In the genomic region with DNA sequence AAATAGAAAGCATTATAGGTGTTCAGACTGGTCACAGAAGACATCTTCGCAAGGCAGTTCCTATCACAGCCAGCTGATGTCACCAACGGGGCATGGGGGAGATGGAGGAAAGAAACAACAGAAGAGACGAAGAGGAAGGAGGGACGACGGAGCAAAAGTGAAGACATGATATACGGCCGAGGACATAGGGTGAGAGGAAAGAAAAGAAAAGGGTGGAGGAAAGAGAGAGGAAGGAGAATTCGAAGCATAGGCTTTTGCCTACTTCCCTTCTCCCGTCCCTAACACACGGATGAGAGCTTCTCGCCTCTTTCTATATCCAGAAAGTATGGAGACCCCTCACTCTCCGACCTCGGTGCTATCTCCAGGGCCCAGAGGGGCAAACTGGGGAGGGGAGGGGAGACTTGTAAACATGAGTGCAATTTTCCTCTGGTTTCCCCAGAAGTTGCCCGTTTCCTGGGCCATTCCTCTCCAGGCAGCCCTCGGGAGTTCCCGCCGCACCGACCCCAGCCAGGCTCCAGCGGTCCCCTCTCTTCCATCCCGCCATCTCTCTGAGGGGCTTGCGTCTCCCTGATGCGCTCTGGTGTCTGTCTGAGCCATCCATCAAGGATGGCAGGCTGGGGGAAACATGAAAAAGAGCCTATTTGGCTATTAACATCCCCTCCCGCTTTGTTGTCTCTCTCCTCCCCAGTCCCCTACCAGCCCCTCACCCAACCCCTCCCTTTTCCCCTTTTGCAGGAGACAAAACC, we compare ENCODE assay signal across 8 cellular contexts. TPM values are rescaled to one million over a fixed set of nuclear protein-coding genes. Genes with fewer than 3 reads are reported as not detected.
A peak's percentile ranks its signal among the peaks of the same experiment; 100 is the strongest.
DNase-seq lines count a peak whose midpoint lies in the region; ATAC-seq and TF ChIP-seq lines count a peak whose summit lies in the region.

No MANE protein-coding gene starts in this region.

- peak; percentile 73 for TF ChIP-seq CTCF in GM12864 (IDR thresholded peaks at IDR 0.05; ENCODE audit: low read depth, low read length, missing control alignments)
- no peak for TF ChIP-seq CTCF in thoracic aorta (IDR thresholded peaks at IDR 0.05)

- peak overlapping the region; percentile 0 for H3K27ac Mint-ChIP-seq in memory B cell

- peak overlapping the region; percentile 84 for H3K4me3 Mint-ChIP-seq in memory B cell

- DNase-seq in GM12864 (ENCODE audit: low read depth) (no peak), NCI-H1105 treated with DMSO at 0.1 percent for 48 hours (lab: John Stamatoyannopoulos, UW) (peak; percentile 70), T-helper 2 cell (peak in 3 of 5 experiments; percentile 12 to 71 (median 19)), cerebellar cortex (ENCODE audit: low spot score) (peak; percentile 75), memory B cell (ENCODE audit: low spot score in 2 of 2) (peak; percentile 40 to 41), thoracic aorta (ENCODE audit: low spot score) (no peak)

- H3K27ac ChIP-seq in thoracic aorta = no peak overlapping the region

- no peaks in the 10 kb centered on the region for H3K36me3 ChIP-seq in thoracic aorta

- H3K36me3 Mint-ChIP-seq in memory B cell = no peaks in the 10 kb centered on the region

- peak overlapping the region; percentile 27 for H3K4me3 ChIP-seq in GM12864 (ENCODE audit: low read depth, low read length)
- peak overlapping the region; percentile 68 for H3K4me3 ChIP-seq in thoracic aorta

- H3K9me3 Mint-ChIP-seq in memory B cell = no peaks in the 10 kb centered on the region

- no peaks in the 10 kb centered on the region for H3K27me3 ChIP-seq in thoracic aorta (replicated peaks; ENCODE audit: insufficient read depth)

- H3K27me3 Mint-ChIP-seq in memory B cell = peaks cover 12% of the 10 kb centered on the region

- peak; percentile 67 for ATAC-seq in memory B cell (ENCODE audit: low read depth)
- no peak for ATAC-seq in thoracic aorta (ENCODE audit: insufficient number of reproducible peaks, low FRiP score, low read depth)
- no peak for ATAC-seq in GM18517 (IDR thresholded peaks at IDR 0.05; ENCODE audit: unreplicated experiment)
- no peak for ATAC-seq in HG02642 (IDR thresholded peaks at IDR 0.05; ENCODE audit: poor library complexity, unreplicated experiment)

- no peaks in the 10 kb centered on the region for H3K9me3 ChIP-seq in thoracic aorta

- peaks cover 4 to 28% of the 10 kb centered on the region in 2 donors for H3K4me1 ChIP-seq in thoracic aorta (ENCODE audit: control insufficient read depth in 1 of 2, low read depth in 2 of 2)

- peaks cover 6% of the 10 kb centered on the region for H3K4me1 Mint-ChIP-seq in memory B cell

RNA-seq across cellular contexts. Expression of a gene that starts 26.0 kb away (rescaled TPM):
- total RNA-seq in thoracic aorta = 10 to 100 TPM; 46.8 to 70.9 TPM

RNA-seq across cellular contexts. Expression of a gene that starts 36.6 kb away (rescaled TPM):
- total RNA-seq in thoracic aorta = 100 to 1,000 TPM; 131 to 155 TPM

RNA-seq across cellular contexts. Expression of a gene that starts 40.7 kb away (rescaled TPM):
- total RNA-seq in thoracic aorta = 100 to 1,000 TPM; 125 to 192 TPM

RNA-seq across cellular contexts. Expression of a gene that starts 53.9 kb away (rescaled TPM):
- total RNA-seq in thoracic aorta = 1 to 10 TPM in 1 of 2 donors, not detected in 1; 1.4 TPM

Comparison
In these comparisons a context has a peak if more than half of its experiments do, and no peak if none do; other contexts are left out.
1. DNase-seq: peak in NCI-H1105 treated with DMSO at 0.1 percent for 48 hours (single experiment), T-helper 2 cell (3 of 5), cerebellar cortex (single experiment) and memory B cell (2 of 2); none in GM12864 (single experiment) and thoracic aorta (single experiment).